Comparison of ENCODE assay signal across 27 cellular contexts in the genomic region with DNA sequence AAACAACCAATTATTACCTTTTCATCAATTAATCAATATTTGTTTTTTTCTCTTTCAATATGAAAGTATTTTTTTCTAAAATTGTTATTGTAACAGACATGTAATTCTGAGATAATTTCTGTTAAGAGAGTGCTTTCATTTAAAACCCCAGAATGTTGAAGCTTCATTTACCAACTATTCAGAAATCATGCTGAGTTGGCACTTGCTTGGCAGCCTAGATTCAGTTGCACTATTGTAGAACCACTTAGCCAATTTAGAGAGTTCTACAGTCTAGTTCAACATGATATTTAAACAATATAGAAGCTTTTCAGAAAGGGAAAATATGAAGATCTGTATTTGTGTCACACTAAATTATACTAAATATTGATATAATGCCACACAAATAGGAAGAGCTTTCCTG. TPM values are rescaled to one million over a fixed set of nuclear protein-coding genes. Genes with fewer than 3 reads are reported as not detected.
"Had no signal": no experiment of that assay in that cellular context is flagged by ENCODE, and none has a peak within 500 bp of the region (broad histone marks: within the 10 kb centered on the region; RNA-seq: fewer than 3 reads in every experiment).

No MANE protein-coding gene starts in this region.

- ATAC-seq: gastrocnemius medialis; left cardiac atrium; lower lobe of right lung; pancreas; sciatic nerve; stimulated activated memory B cell treated with anti-CD40 and anti-IgM and Interleukin-4, amounts not matched to agents 10 μg/mL and 1 μg/mL and 100 μg/mL, for 72 hours had no signal

- H3K4me3 ChIP-seq: esophagus muscularis mucosa, gastrocnemius medialis, left ventricle myocardium inferior, lower lobe of right lung, pancreas, prostate gland, spleen, tibial artery, upper lobe of left lung, uterus had no signal

- H3K27ac ChIP-seq: epithelial cell of prostate, esophagus muscularis mucosa, left ventricle myocardium inferior, lower lobe of right lung, pancreas, prostate gland, spleen, tibial artery, upper lobe of left lung, uterus had no signal

- H3K4me1 Mint-ChIP-seq: naive B cell; nephron; stimulated activated memory B cell treated with anti-CD40 and anti-IgM and Interleukin-4, amounts not matched to agents 10 μg/mL and 1 μg/mL and 100 μg/mL, for 72 hours had no signal

- DNase-seq: effector memory CD4-positive, alpha-beta T cell; gastrocnemius medialis; kidney; left cardiac atrium; left ventricle myocardium inferior; lower lobe of right lung; mesenchymal stem cell; midbrain; naive B cell; occipital lobe; pancreas; spleen; stimulated activated CD4-positive, alpha-beta T cell treated with anti-CD3 and anti-CD28 coated beads, Interleukin-15, amount 100 ng/mL, for 24 hours; stimulated activated CD4-positive, alpha-beta T cell treated with anti-CD3 and anti-CD28 coated beads, Interleukin-1b, Interleukin-23, amount 100 ng/mL, for 48 hours; stimulated activated CD4-positive, alpha-beta T cell treated with anti-CD3 and anti-CD28 coated beads, Interleukin-4, amount 100 ng/mL, for 24 hours; tibial artery; upper lobe of left lung; uterus had no signal

- H3K9me3 ChIP-seq: esophagus muscularis mucosa, gastrocnemius medialis, left ventricle myocardium inferior, lower lobe of right lung, pancreas, prostate gland, spleen, tibial artery, upper lobe of left lung, uterus had no signal

- FAIRE-seq: kidney, pancreas had no signal

- H3K4me3 Mint-ChIP-seq: naive B cell; nephron; stimulated activated memory B cell treated with anti-CD40 and anti-IgM and Interleukin-4, amounts not matched to agents 10 μg/mL and 1 μg/mL and 100 μg/mL, for 72 hours; stimulated activated naive CD8-positive, alpha-beta T cell treated with anti-CD3 and anti-CD28 coated beads, Interleukin-15, Interleukin-2, amounts not matched to agents 100 ng/mL and 50 ng/mL, for 24 hours had no signal

- H3K27me3 Mint-ChIP-seq: naive B cell; stimulated activated memory B cell treated with anti-CD40 and anti-IgM and Interleukin-4, amounts not matched to agents 10 μg/mL and 1 μg/mL and 100 μg/mL, for 72 hours; stimulated activated naive CD8-positive, alpha-beta T cell treated with anti-CD3 and anti-CD28 coated beads, Interleukin-15, Interleukin-2, amounts not matched to agents 100 ng/mL and 50 ng/mL, for 24 hours had no signal

- H3K27ac Mint-ChIP-seq: naive B cell; nephron; stimulated activated memory B cell treated with anti-CD40 and anti-IgM and Interleukin-4, amounts not matched to agents 10 μg/mL and 1 μg/mL and 100 μg/mL, for 72 hours; stimulated activated naive CD8-positive, alpha-beta T cell treated with anti-CD3 and anti-CD28 coated beads, Interleukin-15, Interleukin-2, amounts not matched to agents 100 ng/mL and 50 ng/mL, for 24 hours had no signal

- H3K36me3 ChIP-seq: esophagus muscularis mucosa, gastrocnemius medialis, left ventricle myocardium inferior, lower lobe of right lung, pancreas, prostate gland, spleen, tibial artery, upper lobe of left lung, uterus had no signal

- H3K4me1 ChIP-seq: esophagus muscularis mucosa, lower lobe of right lung, pancreas, prostate gland, spleen, tibial artery, upper lobe of left lung, uterus had no signal

- H3K27me3 ChIP-seq: esophagus muscularis mucosa, gastrocnemius medialis, spleen, tibial artery, upper lobe of left lung, uterus had no signal

- H3K36me3 Mint-ChIP-seq: naive B cell; stimulated activated memory B cell treated with anti-CD40 and anti-IgM and Interleukin-4, amounts not matched to agents 10 μg/mL and 1 μg/mL and 100 μg/mL, for 72 hours had no signal

RNA-seq across cellular contexts. Expression of a gene that starts 56.1 kb away (rescaled TPM):
- total RNA-seq: fibroblast of villous mesenchyme, renal cortical epithelial cell had no signal
